Comparison of ENCODE assay signal across 20 cellular contexts in the genomic region with DNA sequence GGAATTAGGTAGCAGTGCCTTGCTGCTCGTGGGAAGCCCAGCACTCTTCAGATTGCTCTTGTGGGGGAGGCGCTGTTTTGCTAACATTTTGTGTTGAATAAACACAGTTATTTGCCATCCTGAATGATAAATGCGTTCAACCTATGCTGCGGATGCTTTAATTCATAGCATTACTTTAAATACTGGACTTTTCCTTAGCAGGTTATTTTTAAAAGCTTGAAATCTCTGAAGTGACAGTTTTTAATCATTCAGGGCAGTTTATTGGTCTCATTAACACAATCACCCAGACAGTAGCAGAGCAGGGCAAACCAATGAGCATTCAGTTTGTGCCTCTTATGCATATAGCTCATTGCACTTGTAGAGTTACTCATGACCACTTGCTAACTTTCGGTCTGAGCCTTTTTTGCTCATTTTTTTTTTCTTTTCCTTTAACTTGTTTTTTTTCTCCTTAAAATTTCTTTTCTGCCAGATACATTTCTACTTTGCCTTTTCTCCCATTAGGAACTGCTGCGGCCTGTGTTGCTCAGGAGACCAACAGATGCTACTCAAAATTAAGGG. TPM values are rescaled to one million over a fixed set of nuclear protein-coding genes. Genes with fewer than 3 reads are reported as not detected.
"Had no signal": no experiment of that assay in that cellular context is flagged by ENCODE, and none has a peak within 500 bp of the region (broad histone marks: within the 10 kb centered on the region; RNA-seq: fewer than 3 reads in every experiment).

No MANE protein-coding gene starts in this region.

- H3K36me3 ChIP-seq: esophagus muscularis mucosa, gastroesophageal sphincter, heart left ventricle, left lung, lower lobe of right lung had no signal

- H3K4me3 ChIP-seq: coronary artery, esophagus muscularis mucosa, gastroesophageal sphincter, heart left ventricle, hepatocyte, left lung, lower lobe of right lung had no signal

- DNase-seq: dermis blood vessel endothelial cell; dorsolateral prefrontal cortex; effector CD4-positive, alpha-beta T cell; effector memory CD4-positive, alpha-beta T cell; foreskin keratinocyte; heart left ventricle; immature natural killer cell; left cardiac atrium; left lung; left ventricle myocardium superior; lower lobe of right lung; mammary epithelial cell; mesendoderm; midbrain had no signal

- H3K27ac ChIP-seq: coronary artery, dorsolateral prefrontal cortex, esophagus muscularis mucosa, foreskin keratinocyte, gastroesophageal sphincter, heart left ventricle, hepatocyte, left lung, lower lobe of right lung had no signal

- ATAC-seq: foreskin keratinocyte, gastroesophageal sphincter, heart left ventricle, left cardiac atrium, left lung, left ventricle myocardium superior, lower lobe of right lung had no signal

- H3K9me3 ChIP-seq: esophagus muscularis mucosa, gastroesophageal sphincter, heart left ventricle, left lung, lower lobe of right lung had no signal

- H3K4me1 ChIP-seq: foreskin keratinocyte, left lung, lower lobe of right lung had no signal

- H3K27ac Mint-ChIP-seq: immature natural killer cell, memory B cell had no signal

- H3K4me3 Mint-ChIP-seq: immature natural killer cell, memory B cell had no signal

- H3K9me3 Mint-ChIP-seq: immature natural killer cell, memory B cell had no signal

RNA-seq across cellular contexts. Expression of a gene that starts 5.2 kb away (rescaled TPM):
- total RNA-seq: endothelial cell of umbilical vein had no signal
